13 cellular contexts compared by ENCODE assay signal in the genomic region with DNA sequence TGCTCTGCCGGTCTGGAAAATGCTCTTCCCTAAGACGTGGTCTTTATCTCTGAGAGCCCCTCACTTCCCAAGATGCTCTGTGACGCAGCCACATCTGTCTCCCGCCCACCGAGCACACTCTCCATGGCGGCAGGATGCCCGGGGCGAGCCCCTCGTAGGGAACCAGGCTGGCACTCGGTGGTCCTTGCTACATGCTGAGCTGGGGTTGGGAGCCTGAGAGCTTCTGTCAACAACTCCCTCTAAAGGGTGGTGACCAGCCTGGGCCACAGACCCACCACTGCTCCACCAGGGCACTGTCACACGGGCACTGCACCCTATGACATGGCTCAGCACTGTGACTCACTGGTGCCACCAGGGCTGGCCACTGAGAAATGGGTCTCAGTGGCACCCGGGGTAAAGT. TPM values are rescaled to one million over a fixed set of nuclear protein-coding genes. Genes with fewer than 3 reads are reported as not detected.
DNase-seq lines count a peak whose midpoint lies in the region; ATAC-seq and TF ChIP-seq lines count a peak whose summit lies in the region.
"Had no signal": no experiment of that assay in that cellular context is flagged by ENCODE, and none has a peak within 500 bp of the region (broad histone marks: within the 10 kb centered on the region; RNA-seq: fewer than 3 reads in every experiment).

No MANE protein-coding gene starts in this region.

- no peak overlapping the region for H3K4me3 Mint-ChIP-seq in activated T-cell treated with anti-CD3 and anti-CD28 coated beads, Interleukin-2, amount 50 U/mL, for 24 hours
- H3K4me3 Mint-ChIP-seq in activated T-cell treated with anti-CD3 and anti-CD28 coated beads, Interleukin-2, amount 50 U/mL, for 4 hours, result no peak overlapping the region
- H3K4me3 Mint-ChIP-seq in activated T-helper 17 cell treated with anti-CD3 and anti-CD28 coated beads, Interleukin-2, amount 50 U/mL, for 72 hours, result no peak overlapping the region
- H3K4me3 Mint-ChIP-seq in neural crest cell, result peak overlapping the region; percentile 77

- H3K79me1 ChIP-seq in IMR-90 (ENCODE audit: low read depth in 1 of 2, low read length in 2 of 2), result peaks cover 14 to 46% of the 10 kb centered on the region in 2 experiments

- H3K4me1 ChIP-seq in IMR-90 (ENCODE audit: control insufficient read depth, insufficient read depth, low read length) (peaks cover 20% of the 10 kb centered on the region), gastrocnemius medialis (peaks cover 22 to 24% of the 10 kb centered on the region in 2 donors), thyroid gland (peaks cover 18 to 26% of the 10 kb centered on the region in 2 donors)

- intact Hi-C loops in IMR-90 (cut with micrococcal nuclease), result loop anchor here (5.0 to 10.0 kb wide), 3 partner anchors 118 to 905 kb away; a partner anchor contains a TSS
- intact Hi-C loops in gastrocnemius medialis (cut with DNase I; ENCODE audit: low total_unique reads), result no loop called here
- intact Hi-C loops in thyroid gland (cut with DNase I), result no loop called here

- no peak for TF ChIP-seq RAD21 in IMR-90 (IDR thresholded peaks at IDR 0.05; ENCODE audit: low read length)

- peaks cover 63% of the 10 kb centered on the region for H3K36me3 Mint-ChIP-seq in activated T-cell treated with anti-CD3 and anti-CD28 coated beads, Interleukin-2, amount 50 U/mL, for 24 hours (ENCODE audit: low read depth)
- H3K36me3 Mint-ChIP-seq in activated T-cell treated with anti-CD3 and anti-CD28 coated beads, Interleukin-2, amount 50 U/mL, for 4 hours (ENCODE audit: insufficient read depth), result peaks cover 4% of the 10 kb centered on the region
- H3K36me3 Mint-ChIP-seq in activated T-helper 17 cell treated with anti-CD3 and anti-CD28 coated beads, Interleukin-2, amount 50 U/mL, for 72 hours (ENCODE audit: low read depth), result peaks cover 23% of the 10 kb centered on the region
- no peaks in the 10 kb centered on the region for H3K36me3 Mint-ChIP-seq in neural crest cell (ENCODE audit: low read depth)

- H4K91ac ChIP-seq in IMR-90 (ENCODE audit: insufficient read depth, low read depth, low read length), result no peak overlapping the region

- H3K9me3 Mint-ChIP-seq in activated T-cell treated with anti-CD3 and anti-CD28 coated beads, Interleukin-2, amount 50 U/mL, for 24 hours, result no peaks in the 10 kb centered on the region
- H3K9me3 Mint-ChIP-seq in activated T-cell treated with anti-CD3 and anti-CD28 coated beads, Interleukin-2, amount 50 U/mL, for 4 hours, result no peaks in the 10 kb centered on the region
- no peaks in the 10 kb centered on the region for H3K9me3 Mint-ChIP-seq in activated T-helper 17 cell treated with anti-CD3 and anti-CD28 coated beads, Interleukin-2, amount 50 U/mL, for 72 hours
- no peaks in the 10 kb centered on the region for H3K9me3 Mint-ChIP-seq in neural crest cell
- H3K9me3 Mint-ChIP-seq: GM23338, H9 had no signal

- H3K4me3 ChIP-seq in IMR-90 (ENCODE audit: insufficient read depth, low read depth, low read length) (no peak overlapping the region), gastrocnemius medialis (no peak overlapping the region), thyroid gland (replicated peaks in 1 of 3) (no peak overlapping the region)
- H3K4me3 ChIP-seq: GM12878, GM23338 had no signal

- H3K9me3 ChIP-seq in IMR-90 (ENCODE audit: control insufficient read depth, insufficient read depth, low read length), result no peaks in the 10 kb centered on the region
- no peaks in the 10 kb centered on the region for H3K9me3 ChIP-seq in gastrocnemius medialis
- no peaks in the 10 kb centered on the region for H3K9me3 ChIP-seq in thyroid gland

- H3K27ac ChIP-seq in IMR-90 (ENCODE audit: insufficient read depth, low read length), result no peak overlapping the region
- H3K27ac ChIP-seq in gastrocnemius medialis, result no peak overlapping the region
- H3K27ac ChIP-seq in thyroid gland, result no peak overlapping the region

- no peak overlapping the region for H2AK5ac ChIP-seq in IMR-90 (ENCODE audit: low read depth, low read length)

- peak overlapping the region; percentile 14 for H3K27ac Mint-ChIP-seq in activated T-cell treated with anti-CD3 and anti-CD28 coated beads, Interleukin-2, amount 50 U/mL, for 24 hours
- H3K27ac Mint-ChIP-seq in activated T-helper 17 cell treated with anti-CD3 and anti-CD28 coated beads, Interleukin-2, amount 50 U/mL, for 72 hours, result peak overlapping the region; percentile 46
- no peak overlapping the region for H3K27ac Mint-ChIP-seq in neural crest cell (ENCODE audit: unreplicated experiment)
- H3K27ac Mint-ChIP-seq: GM23338 had no signal

- ATAC-seq in activated T-cell treated with anti-CD3 and anti-CD28 coated beads, Interleukin-2, amount 50 U/mL, for 4 hours, result no peak
- ATAC-seq in IMR-90 (ENCODE audit: low read depth) (no peak), gastrocnemius medialis (no peak)
- ATAC-seq in activated T-helper 17 cell treated with anti-CD3 and anti-CD28 coated beads, Interleukin-2, amount 50 U/mL, for 72 hours (replicated peaks), result no peak
- ATAC-seq: GM12878, GM23338 had no signal

- H3K14ac ChIP-seq in IMR-90 (replicated peaks; ENCODE audit: low read depth, low read length), result no peak overlapping the region

- BruUV-seq in IMR-90 (replicated peaks; lab: Mats Ljungman, UMichigan), result no TSS peak

- no peak overlapping the region for H3K4ac ChIP-seq in IMR-90 (ENCODE audit: low read depth, low read length)

- WGBS in IMR-90 (ENCODE audit: extremely low coverage in 2 of 2, insufficient read length in 1 of 2), 2 experiments, result 94% methylated on average over 2 of the region's 12 CpGs; no CpG with 5 or more reads in 1 of the 2 experiments
- 92 to 95% methylated on average over 7 to 10 of the region's 12 CpGs for WGBS in thyroid gland, 2 donors

- peaks cover 22% of the 10 kb centered on the region for H3K4me1 Mint-ChIP-seq in activated T-cell treated with anti-CD3 and anti-CD28 coated beads, Interleukin-2, amount 50 U/mL, for 24 hours (ENCODE audit: low read depth)
- peaks cover 10% of the 10 kb centered on the region for H3K4me1 Mint-ChIP-seq in activated T-cell treated with anti-CD3 and anti-CD28 coated beads, Interleukin-2, amount 50 U/mL, for 4 hours (ENCODE audit: low read depth)
- peaks cover 7% of the 10 kb centered on the region for H3K4me1 Mint-ChIP-seq in activated T-helper 17 cell treated with anti-CD3 and anti-CD28 coated beads, Interleukin-2, amount 50 U/mL, for 72 hours
- peaks cover 9% of the 10 kb centered on the region for H3K4me1 Mint-ChIP-seq in neural crest cell

- dilution Hi-C loops in IMR-90 (cut with HindIII; ENCODE audit: low sequenced_read_pairs, unreplicated experiment), result no loop called here

- H2AK9ac ChIP-seq in IMR-90 (replicated peaks; ENCODE audit: low read depth, low read length, poor library complexity), result peak overlapping the region; percentile 23

- no peak overlapping the region for H2BK120ac ChIP-seq in IMR-90 (ENCODE audit: low read depth, low read length)

- no peak overlapping the region for H2BK5ac ChIP-seq in IMR-90 (ENCODE audit: low read depth, low read length, poor library complexity, severe bottlenecking)

- 0 out of 2 replicates have a peak, but pooled peaks cover 5% of the 10 kb centered on the region for H4K20me1 ChIP-seq in IMR-90 (ENCODE audit: insufficient read depth, low read length)

- H2AFZ ChIP-seq in IMR-90 (replicated peaks; ENCODE audit: low read length, poor library complexity), result no peak overlapping the region
- H2AFZ ChIP-seq: GM23338 had no signal

- no peak overlapping the region for H3K18ac ChIP-seq in IMR-90 (ENCODE audit: low read depth, low read length)

- H3K27me3 ChIP-seq in IMR-90 (ENCODE audit: control insufficient read depth, insufficient read depth, low read length) (no peaks in the 10 kb centered on the region), gastrocnemius medialis (no peaks in the 10 kb centered on the region), thyroid gland (no peaks in the 10 kb centered on the region)

- H4K5ac ChIP-seq in IMR-90 (ENCODE audit: low read depth, low read length), result no peak overlapping the region

- no peak overlapping the region for H4K8ac ChIP-seq in IMR-90 (ENCODE audit: low read depth in 2 of 2, low read length in 2 of 2)

- no peak overlapping the region for H2BK20ac ChIP-seq in IMR-90 (ENCODE audit: low read depth, low read length)

- no peak overlapping the region for H2BK15ac ChIP-seq in IMR-90 (ENCODE audit: low read depth, low read length)

- H3K27me3 Mint-ChIP-seq in activated T-cell treated with anti-CD3 and anti-CD28 coated beads, Interleukin-2, amount 50 U/mL, for 24 hours, result no peaks in the 10 kb centered on the region
- no peaks in the 10 kb centered on the region for H3K27me3 Mint-ChIP-seq in activated T-cell treated with anti-CD3 and anti-CD28 coated beads, Interleukin-2, amount 50 U/mL, for 4 hours (ENCODE audit: low read depth)
- no peaks in the 10 kb centered on the region for H3K27me3 Mint-ChIP-seq in activated T-helper 17 cell treated with anti-CD3 and anti-CD28 coated beads, Interleukin-2, amount 50 U/mL, for 72 hours
- peaks cover 5% of the 10 kb centered on the region for H3K27me3 Mint-ChIP-seq in neural crest cell (ENCODE audit: low read depth)

- POLR2A ChIA-PET in IMR-90 (lab: Charles Lee; ENCODE audit: unreplicated experiment), result interaction anchor here (0.6 kb wide), 1 partner anchor 204 kb away, joined by 10 read pairs; no protein-coding TSS in a partner anchor

- H3K56ac ChIP-seq in IMR-90 (ENCODE audit: extremely low read depth, insufficient read depth, low read length), result no peak overlapping the region

- TF ChIP-seq POLR2A in IMR-90 (IDR thresholded peaks at IDR 0.05; ENCODE audit: low read depth, low read length), result no peak
- no peak for TF ChIP-seq POLR2A in gastrocnemius medialis (IDR thresholded peaks at IDR 0.05)
- TF ChIP-seq POLR2A in thyroid gland (IDR thresholded peaks at IDR 0.05), result no peak

- no peak overlapping the region for H3K4me2 ChIP-seq in IMR-90 (ENCODE audit: low read depth, low read length)
- H3K4me2 ChIP-seq: GM23338 had no signal

- in situ Hi-C loops in IMR-90 (cut with MboI; ENCODE audit: low sequenced_read_pairs) (loop anchor here (5.0 to 25.0 kb wide), 3 partner anchors 133 to 1013 kb away; no protein-coding TSS in a partner anchor), G401 (cut with HindIII; ENCODE audit: low sequenced_read_pairs) (loop anchor here (25.0 kb wide), 1 partner anchor 103 kb away; no protein-coding TSS in a partner anchor), gastrocnemius medialis (cut with MboI; ENCODE audit: low sequenced_read_pairs in 4 of 4) (loop anchor here (10.0 to 25.0 kb wide), 2 partner anchors 135 to 378 kb away; no protein-coding TSS in a partner anchor)

- H3K36me3 ChIP-seq in IMR-90 (ENCODE audit: control insufficient read depth, insufficient read depth, low read length) (peaks cover 35% of the 10 kb centered on the region), gastrocnemius medialis (peaks cover 0 to 35% of the 10 kb centered on the region in 2 donors), thyroid gland (peaks cover 20 to 25% of the 10 kb centered on the region in 2 donors)

- CTCF ChIA-PET in IMR-90 (lab: Yijun Ruan, JAX), result no interaction called here

- no peak for DNase-seq in activated T-cell treated with anti-CD3 and anti-CD28 coated beads, Interleukin-2, amount 50 U/mL, for 24 hours
- no peak for DNase-seq in activated T-cell treated with anti-CD3 and anti-CD28 coated beads, Interleukin-2, amount 50 U/mL, for 4 hours
- DNase-seq in IMR-90 (no peak), neural crest cell (ENCODE audit: low read depth, low spot score) (no peak), G401 (ENCODE audit: low spot score) (no peak), gastrocnemius medialis (no peak), thyroid gland (no peak)
- DNase-seq: Calu3, DMS 273 treated with DMSO at 0.1 percent for 48 hours, H9 had no signal

- no peak overlapping the region for H3K9ac ChIP-seq in IMR-90 (ENCODE audit: low read depth, low read length)

- no peak overlapping the region for H3K23ac ChIP-seq in IMR-90 (ENCODE audit: low read depth, low read length)

- TF ChIP-seq CTCF in IMR-90 (conservative IDR thresholded peaks at IDR 0.05; ENCODE audit: low read depth, low read length) (no peak), neural crest cell (conservative IDR thresholded peaks at IDR 0.05) (no peak), gastrocnemius medialis (IDR thresholded peaks at IDR 0.05 in 4 of 5, conservative IDR thresholded peaks at IDR 0.05 in 1 of 5) (no peak), thyroid gland (IDR thresholded peaks at IDR 0.05) (no peak)

- no peaks in the 10 kb centered on the region for H3K9me1 ChIP-seq in IMR-90 (ENCODE audit: insufficient read depth, low read length)

RNA-seq across cellular contexts. Expression of a gene that starts 2.6 kb away (rescaled TPM):
- 10 to 100 TPM; 23.4 to 23.6 (median 23.6) TPM for total RNA-seq in activated T-cell treated with anti-CD3 and anti-CD28 coated beads, Interleukin-2, amount 50 U/mL, for 4 hours
- total RNA-seq in IMR-90 (2012; rRNA removed), result 18.9 and 19.7 TPM in 2 replicates
- polyA plus RNA-seq in IMR-90 (2012; rRNA removed), result 16.9 and 19.4 TPM in 2 replicates
- 16.4 and 25.8 TPM in 2 replicates for polyA plus RNA-seq in IMR-90 (2012; cell fraction: cytosol; rRNA removed)
- 21.3 and 37.5 TPM in 2 replicates for polyA plus RNA-seq in IMR-90 (2012; cell fraction: nucleus; rRNA removed; ENCODE audit: low replicate concordance)
- total RNA-seq in activated T-helper 17 cell treated with anti-CD3 and anti-CD28 coated beads, Interleukin-2, amount 50 U/mL, for 72 hours, result 10 to 100 TPM; 10.0 to 13.1 TPM
- total RNA-seq in neural crest cell, result 31.2 and 31.9 TPM in 2 replicates
- 84.2 and 96.0 TPM in 2 replicates for total RNA-seq in G401 (2014; rRNA removed; shearing (Covaris generic))
- 10 to 100 TPM; 19.2 to 25.7 (median 22.6) TPM for total RNA-seq in gastrocnemius medialis
- total RNA-seq in thyroid gland, result 10 to 100 TPM; 25.0 to 35.2 (median 33.5) TPM

RNA-seq across cellular contexts. Expression of a gene that starts 18.1 kb away (rescaled TPM):
- total RNA-seq in activated T-cell treated with anti-CD3 and anti-CD28 coated beads, Interleukin-2, amount 50 U/mL, for 4 hours, result 100 to 1,000 TPM; 153 to 170 (median 170) TPM
- total RNA-seq in IMR-90 (2012; rRNA removed) (47.1 and 51.7 TPM in 2 replicates), neural crest cell (108 and 111 TPM in 2 replicates), gastrocnemius medialis (10 to 100 TPM; 51.1 to 60.5 (median 55.4) TPM), thyroid gland (100 to 1,000 TPM in 1 of 4 donors, 10 to 100 TPM in 3; 73.5 to 101 (median 83.7) TPM)
- polyA plus RNA-seq in IMR-90 (2012; rRNA removed), result 232 and 240 TPM in 2 replicates
- polyA plus RNA-seq in IMR-90 (2012; cell fraction: cytosol; rRNA removed), result 56.5 and 249 TPM in 2 replicates
- polyA plus RNA-seq in IMR-90 (2012; cell fraction: nucleus; rRNA removed; ENCODE audit: low replicate concordance), result 139 and 335 TPM in 2 replicates
- 100 to 1,000 TPM; 120 to 180 TPM for total RNA-seq in activated T-helper 17 cell treated with anti-CD3 and anti-CD28 coated beads, Interleukin-2, amount 50 U/mL, for 72 hours
- total RNA-seq in G401 (2014; rRNA removed; shearing (Covaris generic)), result 43.3 and 56.2 TPM in 2 replicates

RNA-seq across cellular contexts. Expression of a gene that starts 18.4 kb away (rescaled TPM):
- total RNA-seq in activated T-cell treated with anti-CD3 and anti-CD28 coated beads, Interleukin-2, amount 50 U/mL, for 4 hours, result 1 to 10 TPM; 6.4 to 7.0 (median 6.7) TPM
- total RNA-seq in IMR-90 (2012; rRNA removed), result 3.0 and 3.6 TPM in 2 replicates
- polyA plus RNA-seq in IMR-90 (2012; rRNA removed), result 3.5 and 4.2 TPM in 2 replicates
- polyA plus RNA-seq in IMR-90 (2012; cell fraction: cytosol; rRNA removed), result 2.4 and 3.1 TPM in 2 replicates
- polyA plus RNA-seq in IMR-90 (2012; cell fraction: nucleus; rRNA removed; ENCODE audit: low replicate concordance), result 12.6 and 13.7 TPM in 2 replicates
- 1 to 10 TPM; 4.4 to 5.3 TPM for total RNA-seq in activated T-helper 17 cell treated with anti-CD3 and anti-CD28 coated beads, Interleukin-2, amount 50 U/mL, for 72 hours
- 23.7 and 24.4 TPM in 2 replicates for total RNA-seq in neural crest cell
- 8.9 and 29.1 TPM in 2 replicates for total RNA-seq in G401 (2014; rRNA removed; shearing (Covaris generic))
- total RNA-seq in gastrocnemius medialis, result 1 to 10 TPM; 1.9 to 4.7 (median 3.5) TPM
- 10 to 100 TPM; 23.3 to 45.3 (median 33.8) TPM for total RNA-seq in thyroid gland
